ENCODE assay signal across 11 cellular contexts in the genomic region with DNA sequence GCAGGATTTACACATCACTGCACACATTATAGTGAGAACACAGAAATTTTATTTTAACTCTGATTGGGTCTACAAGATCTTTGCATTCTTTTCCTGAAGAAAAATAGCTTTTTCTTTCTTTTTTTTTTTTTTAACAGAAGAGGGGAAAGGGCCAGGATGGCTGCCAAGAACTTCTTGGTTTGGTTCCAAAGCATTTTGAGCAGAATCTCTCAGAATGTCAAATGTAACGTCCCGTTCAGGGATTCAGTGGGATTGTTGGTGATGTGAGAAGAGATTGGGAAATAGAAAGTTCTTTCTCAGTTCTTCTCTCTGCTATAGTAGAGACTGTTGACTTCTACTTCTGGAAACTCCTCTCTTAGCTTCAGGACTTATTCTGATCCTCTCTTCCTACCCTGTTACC.
A peak's percentile ranks its signal among the peaks of the same experiment; 100 is the strongest.
DNase-seq lines count a peak whose midpoint lies in the region; ATAC-seq and TF ChIP-seq lines count a peak whose summit lies in the region.
"Had no signal": no experiment of that assay in that cellular context is flagged by ENCODE, and none has a peak within 500 bp of the region (broad histone marks: within the 10 kb centered on the region; RNA-seq: fewer than 3 reads in every experiment).

No MANE protein-coding gene starts in this region.

- DNase-seq in Calu3 (no peak), dedifferentiated amniotic fluid mesenchymal stem cell (ENCODE audit: extremely low spot score) (peak; percentile 59), omental fat pad (ENCODE audit: low spot score) (no peak), NCI-H1436 treated with DMSO at 0.1 percent for 48 hours (lab: John Stamatoyannopoulos, UW) (no peak)
- DNase-seq in effector CD8-positive, alpha-beta T cell (lab: John Stamatoyannopoulos, UW) = no peak
- DNase-seq in T-helper 2 cell treated with Interferon-gamma antibody and Interleukin-4, amounts not matched to agents 5 μg/mL and 100 μg/mL, for 36 hours (ENCODE audit: low spot score) = no peak
- DNase-seq: activated naive CD4-positive, alpha-beta T cell treated with anti-CD3 and anti-CD28 coated beads for 36 hours; DND-41; lower lobe of right lung had no signal

- peak overlapping the region; percentile 93 for H3K27ac Mint-ChIP-seq in Calu3 (ENCODE audit: unreplicated experiment)
- H3K27ac Mint-ChIP-seq in T-helper 2 cell treated with Interferon-gamma antibody and Interleukin-4, amounts not matched to agents 5 μg/mL and 100 μg/mL, for 36 hours = no peak overlapping the region
- H3K27ac Mint-ChIP-seq: activated naive CD4-positive, alpha-beta T cell treated with anti-CD3 and anti-CD28 coated beads for 36 hours had no signal

- intact Hi-C loops in Calu3 (cut with micrococcal nuclease; ENCODE audit: unreplicated experiment) = loop anchor here (1.0 kb wide), 1 partner anchor 11 kb away; no protein-coding TSS in a partner anchor

- H3K36me3 Mint-ChIP-seq in Calu3 (ENCODE audit: insufficient read depth, unreplicated experiment) = peaks cover 52% of the 10 kb centered on the region
- H3K36me3 Mint-ChIP-seq in T-helper 2 cell treated with Interferon-gamma antibody and Interleukin-4, amounts not matched to agents 5 μg/mL and 100 μg/mL, for 36 hours (ENCODE audit: low read depth) = no peaks in the 10 kb centered on the region

- H3K4me3 Mint-ChIP-seq in Calu3 (ENCODE audit: low read depth, unreplicated experiment) = no peak overlapping the region
- H3K4me3 Mint-ChIP-seq in T-helper 2 cell treated with Interferon-gamma antibody and Interleukin-4, amounts not matched to agents 5 μg/mL and 100 μg/mL, for 36 hours = no peak overlapping the region
- H3K4me3 Mint-ChIP-seq: activated naive CD4-positive, alpha-beta T cell treated with anti-CD3 and anti-CD28 coated beads for 36 hours had no signal

- TF ChIP-seq CTCF in Calu3 (IDR thresholded peaks at IDR 0.05; ENCODE audit: unreplicated experiment) = no peak
- TF ChIP-seq CTCF in omental fat pad (IDR thresholded peaks at IDR 0.05) = no peak

- CTCF ChIA-PET in Calu3 (lab: Charles Lee) = interaction anchor here (0.6 kb wide), 1 partner anchor 27 kb away, joined by 3 read pairs; no protein-coding TSS in a partner anchor

- ATAC-seq in HG03354 (IDR thresholded peaks at IDR 0.05; ENCODE audit: poor library complexity, severe bottlenecking, unreplicated experiment) = peak; percentile 1
- ATAC-seq in omental fat pad (ENCODE audit: low FRiP score) = peak; percentile 43
- no peak for ATAC-seq in HG03280 (IDR thresholded peaks at IDR 0.05; ENCODE audit: unreplicated experiment)

- no peaks in the 10 kb centered on the region for H3K27me3 Mint-ChIP-seq in Calu3 (ENCODE audit: unreplicated experiment)
- peaks cover 7% of the 10 kb centered on the region for H3K27me3 Mint-ChIP-seq in T-helper 2 cell treated with Interferon-gamma antibody and Interleukin-4, amounts not matched to agents 5 μg/mL and 100 μg/mL, for 36 hours (ENCODE audit: low read depth)

- peaks cover 31% of the 10 kb centered on the region for H3K4me1 Mint-ChIP-seq in Calu3 (ENCODE audit: low read depth, unreplicated experiment)
- H3K4me1 Mint-ChIP-seq in T-helper 2 cell treated with Interferon-gamma antibody and Interleukin-4, amounts not matched to agents 5 μg/mL and 100 μg/mL, for 36 hours (ENCODE audit: low read depth) = peaks cover 9% of the 10 kb centered on the region

- peaks cover 3% of the 10 kb centered on the region for H3K9me3 Mint-ChIP-seq in Calu3 (ENCODE audit: low read depth, unreplicated experiment)
- H3K9me3 Mint-ChIP-seq in T-helper 2 cell treated with Interferon-gamma antibody and Interleukin-4, amounts not matched to agents 5 μg/mL and 100 μg/mL, for 36 hours = no peaks in the 10 kb centered on the region
- H3K9me3 Mint-ChIP-seq: activated naive CD4-positive, alpha-beta T cell treated with anti-CD3 and anti-CD28 coated beads for 36 hours had no signal

- BruUV-seq in Calu3 (replicated peaks; lab: Mats Ljungman, UMichigan) = no TSS peak
